In genomic region chr22:41966607-41967240, GRCh38 we compare ENCODE assay signal across 7 cellular contexts. TPM values are rescaled to one million over a fixed set of nuclear protein-coding genes. Genes with fewer than 3 reads are reported as not detected.
DNase-seq lines count a peak whose midpoint lies in the region; ATAC-seq, FAIRE-seq and TF ChIP-seq lines count a peak whose summit lies in the region.

No MANE protein-coding gene starts in this region.

- H3K9ac ChIP-seq in K562 (ENCODE audit: insufficient read depth in 1 of 2, low read depth in 2 of 2, low read length in 2 of 2): no peak overlapping the region

- TF ChIP-seq CTCF in HFF-Myc (IDR thresholded peaks at IDR 0.05; ENCODE audit: low read depth, low read length, missing control alignments) (peak; percentile 41), RWPE1 (conservative IDR thresholded peaks at IDR 0.05; ENCODE audit: low read depth) (peak; percentile 33), K562 (IDR thresholded peaks at IDR 0.05 in 2 of 3, conservative IDR thresholded peaks at IDR 0.05 in 1 of 3; ENCODE audit: insufficient read depth in 2 of 3, low read depth in 1 of 3, low read length in 3 of 3) (peak; percentile 35 to 44 (median 39); a peak in 5 of 6 replicates), stomach (IDR thresholded peaks at IDR 0.05) (peak in 3 of 7 experiments; percentile 6 to 33 (median 17))

- TF ChIP-seq POLR2A in K562 (conservative IDR thresholded peaks at IDR 0.05) (no peak), stomach (IDR thresholded peaks at IDR 0.05) (no peak)

- FAIRE-seq in K562 (lab: Jason Lieb, UNC) (peak; percentile 55), islet of Langerhans (lab: Jason Lieb, UNC) (peak; percentile 49)

- ATAC-seq in K562: peak; percentile 68
- ATAC-seq in HG03469 (IDR thresholded peaks at IDR 0.05; ENCODE audit: unreplicated experiment): no peak

- 27% methylated on average over 4 of the region's 8 CpGs for WGBS in K562 (ENCODE audit: insufficient coverage, low coverage, missing lambda C conversion rate)
- WGBS in stomach, 5 donors: 31 to 37% (median 35%) methylated on average over 8 of the region's 8 CpGs

- H2AFZ ChIP-seq in K562 (ENCODE audit: low read depth, low read length): no peak overlapping the region

- in situ Hi-C loops in K562 (cut with MboI): loop anchor here (25.0 kb wide), 1 partner anchor 471 kb away; the partner anchor contains the start of gene NFAM1

- intact Hi-C loops in K562 (cut with micrococcal nuclease) (loop anchor here (10.0 kb wide), 2 partner anchors 108 to 148 kb away; partner anchors contain the start of genes NAGA, PHETA2 and SMDT1), stomach (cut with DNase I; ENCODE audit: low total_unique reads) (no loop called here)

- no peaks in the 10 kb centered on the region for H4K20me1 ChIP-seq in K562 (replicated peaks; ENCODE audit: control insufficient read depth, insufficient read depth, low read length)

- H3K27ac ChIP-seq in RWPE1: no peak overlapping the region
- no peak overlapping the region for H3K27ac ChIP-seq in K562 (ENCODE audit: extremely low read depth, low read depth, low read length)
- no peak overlapping the region for H3K27ac ChIP-seq in stomach

- peaks cover 4 to 11% of the 10 kb centered on the region in 2 experiments; a peak in 4 of 5 replicates for H3K4me1 ChIP-seq in K562 (replicated peaks in 1 of 2; ENCODE audit: control insufficient read depth in 2 of 2, insufficient read depth in 2 of 2, low read length in 2 of 2)
- H3K4me1 ChIP-seq in stomach: peaks cover 0 to 16% (median 10%) of the 10 kb centered on the region in 4 donors

- H3K9me3 ChIP-seq in K562 (replicated peaks; ENCODE audit: control insufficient read depth, insufficient read depth, low read depth, low read length) (no peaks in the 10 kb centered on the region), stomach (no peaks in the 10 kb centered on the region)

- DNase-seq in DMS53 (lab: John Stamatoyannopoulos, UW) (peak; percentile 95), HFF-Myc (ENCODE audit: extremely low read depth, low read depth) (peak; percentile 65), RWPE1 (ENCODE audit: low spot score) (peak; percentile 30), K562 (ENCODE audit: extremely low read depth in 1 of 4, low spot score in 3 of 4) (peak; percentile 21 to 51 (median 31)), stomach (peak; percentile 38)

- no peaks in the 10 kb centered on the region for H3K36me3 ChIP-seq in K562 (ENCODE audit: control insufficient read depth, insufficient read depth, low read length)
- H3K36me3 ChIP-seq in stomach: no peaks in the 10 kb centered on the region

- TF ChIP-seq EP300 in K562 (IDR thresholded peaks at IDR 0.05; ENCODE audit: low read length): no peak
- TF ChIP-seq EP300 in stomach (IDR thresholded peaks at IDR 0.05): no peak

- no peaks in the 10 kb centered on the region for H3K9me1 ChIP-seq in K562 (ENCODE audit: control insufficient read depth, insufficient read depth, low read length)

- CTCF ChIA-PET in RWPE1 (lab: Yijun Ruan, JAX) (interaction anchor here (0.6 to 1.3 kb wide), 2 partner anchors 124 to 470 kb away, joined by 4 to 6 read pairs; no protein-coding TSS in a partner anchor), K562 (lab: Yijun Ruan, JAX; ENCODE audit: low intra/inter-chr PET ratio) (no interaction called here)

- POLR2A ChIA-PET in RWPE1 (lab: Yijun Ruan, JAX; ENCODE audit: low non-redundant PET): no interaction called here
- POLR2A ChIA-PET in K562 (lab: Yijun Ruan, JAX): interaction anchor here (0.5 to 0.6 kb wide), 2 partner anchors 439 to 631 kb away, joined by 3 read pairs; no protein-coding TSS in a partner anchor

- peaks cover 0 to 11% of the 10 kb centered on the region in 2 experiments; a peak in 1 of 5 replicates for H3K27me3 ChIP-seq in K562 (ENCODE audit: control insufficient read depth in 2 of 2, insufficient read depth in 2 of 2, low read length in 2 of 2)
- peaks cover 0 to 25% (median 0%) of the 10 kb centered on the region in 3 donors for H3K27me3 ChIP-seq in stomach

- BruUV-seq in K562 (replicated peaks; lab: Mats Ljungman, UMichigan): no TSS peak

- H3K4me2 ChIP-seq in K562 (ENCODE audit: insufficient read depth, low read length): no peak overlapping the region

- peak in 1 of 2 experiments; percentile 49; a peak in 2 of 4 replicates for TF ChIP-seq RAD21 in K562 (CRISPR knock-in tag; conservative IDR thresholded peaks at IDR 0.05 in 1 of 2, IDR thresholded peaks at IDR 0.05 in 1 of 2)

- H3K4me3 ChIP-seq in HFF-Myc (replicated peaks; ENCODE audit: low read depth, low read length) (no peak overlapping the region), K562 (no peak overlapping the region), stomach (no peak overlapping the region)

- no peaks in the 10 kb centered on the region for H3K79me2 ChIP-seq in K562 (ENCODE audit: control insufficient read depth, insufficient read depth, low read length)

RNA-seq across cellular contexts. Expression of gene SEPTIN3, which starts 2.5 kb away (rescaled TPM):
- not detected in 2 replicates for total RNA-seq in K562 (2011; cell fraction: chromatin; rRNA removed; ENCODE audit: low replicate concordance)
- total RNA-seq in K562 (2011; cell fraction: nucleolus; rRNA removed): not detected in 2 replicates
- not detected in 2 replicates for total RNA-seq in K562 (2011; cell fraction: nucleoplasm; rRNA removed)
- total RNA-seq in K562 (2014; rRNA removed): not detected in 2 replicates
- total RNA-seq in K562 (2014; rRNA removed; fragmentation: Illumina TruSeq; extraction: Trizol): not detected in 2 replicates
- not detected in 2 replicates for total RNA-seq in K562 (2015; rRNA removed; fragmentation: Illumina TruSeq; extraction: Trizol)
- not detected in 2 replicates for total RNA-seq in K562 (2021)
- 0.06 and 0.08 TPM in 2 replicates for polyA plus RNA-seq in K562 (2011; rRNA removed)
- polyA plus RNA-seq in K562 (2011; cell fraction: cytosol; rRNA removed): 0.01 TPM in 1 of 2 replicates, not detected in the other
- 0.03 and 0.10 TPM in 2 replicates for polyA plus RNA-seq in K562 (2011; cell fraction: nucleus; rRNA removed)
- 0.01 and 0.04 TPM in 2 replicates for polyA plus RNA-seq in K562 (2012)
- polyA plus RNA-seq in K562 (2014; fragmentation: Illumina TruSeq; extraction: Trizol): not detected in 2 replicates
- not detected for polyA plus RNA-seq in K562 (2014; fragmentation: Nextera tagmentation; extraction: Ambion mirVana)
- polyA plus RNA-seq in K562 (2014; rRNA removed): not detected in 2 replicates
- polyA minus RNA-seq in K562 (2011; rRNA and poly(A)+ RNA removed): 0.06 TPM in 1 of 2 replicates, not detected in the other
- polyA minus RNA-seq in K562 (2011; cell fraction: cytosol; rRNA and poly(A)+ RNA removed): not detected in 2 replicates
- polyA minus RNA-seq in K562 (2011; cell fraction: nucleus; rRNA and poly(A)+ RNA removed): not detected in 2 replicates
- total RNA-seq in stomach: 1 to 10 TPM in 1 of 5 donors, under 1 TPM in 1, not detected in 3; 0.72 to 1.1 TPM
- polyA plus RNA-seq in stomach: 1 to 10 TPM in 1 of 3 donors, under 1 TPM in 2; 0.61 to 1.4 (median 0.63) TPM

RNA-seq across cellular contexts. Expression of gene CENPM, which starts 19.8 kb away (rescaled TPM):
- total RNA-seq in K562 (2011; cell fraction: chromatin; rRNA removed; ENCODE audit: low replicate concordance): 59.7 and 128 TPM in 2 replicates
- total RNA-seq in K562 (2011; cell fraction: nucleolus; rRNA removed): 89.4 and 117 TPM in 2 replicates
- total RNA-seq in K562 (2011; cell fraction: nucleoplasm; rRNA removed): 68.9 and 92.5 TPM in 2 replicates
- 67.7 and 77.1 TPM in 2 replicates for total RNA-seq in K562 (2014; rRNA removed)
- total RNA-seq in K562 (2014; rRNA removed; fragmentation: Illumina TruSeq; extraction: Trizol): 9.9 and 11.3 TPM in 2 replicates
- 32.3 and 33.8 TPM in 2 replicates for total RNA-seq in K562 (2015; rRNA removed; fragmentation: Illumina TruSeq; extraction: Trizol)
- 36.2 and 37.4 TPM in 2 replicates for total RNA-seq in K562 (2021)
- polyA plus RNA-seq in K562 (2011; rRNA removed): 18.8 and 25.3 TPM in 2 replicates
- 25.2 and 56.0 TPM in 2 replicates for polyA plus RNA-seq in K562 (2011; cell fraction: cytosol; rRNA removed)
- polyA plus RNA-seq in K562 (2011; cell fraction: nucleus; rRNA removed): 59.7 and 86.8 TPM in 2 replicates
- polyA plus RNA-seq in K562 (2012): 43.0 and 48.0 TPM in 2 replicates
- 23.6 and 41.3 TPM in 2 replicates for polyA plus RNA-seq in K562 (2014; fragmentation: Illumina TruSeq; extraction: Trizol)
- polyA plus RNA-seq in K562 (2014; fragmentation: Nextera tagmentation; extraction: Ambion mirVana): 10 to 100 TPM; 19.3 to 36.7 TPM
- polyA plus RNA-seq in K562 (2014; rRNA removed): 49.6 and 53.0 TPM in 2 replicates
- 16.4 and 23.1 TPM in 2 replicates for polyA minus RNA-seq in K562 (2011; rRNA and poly(A)+ RNA removed)
- polyA minus RNA-seq in K562 (2011; cell fraction: cytosol; rRNA and poly(A)+ RNA removed): 13.0 and 23.0 TPM in 2 replicates
- 37.2 and 46.0 TPM in 2 replicates for polyA minus RNA-seq in K562 (2011; cell fraction: nucleus; rRNA and poly(A)+ RNA removed)
- 10 to 100 TPM in 2 of 5 donors, 1 to 10 TPM in 2, not detected in 1; 6.1 to 64.3 (median 11.1) TPM for total RNA-seq in stomach
- polyA plus RNA-seq in stomach: 10 to 100 TPM; 15.1 to 22.5 (median 15.8) TPM

RNA-seq across cellular contexts. Expression of gene WBP2NL, which starts 31.9 kb away (rescaled TPM):
- not detected in 2 replicates for total RNA-seq in K562 (2011; cell fraction: chromatin; rRNA removed; ENCODE audit: low replicate concordance)
- not detected in 2 replicates for total RNA-seq in K562 (2011; cell fraction: nucleolus; rRNA removed)
- not detected in 2 replicates for total RNA-seq in K562 (2011; cell fraction: nucleoplasm; rRNA removed)
- total RNA-seq in K562 (2014; rRNA removed): not detected in 2 replicates
- total RNA-seq in K562 (2014; rRNA removed; fragmentation: Illumina TruSeq; extraction: Trizol): not detected in 2 replicates
- total RNA-seq in K562 (2015; rRNA removed; fragmentation: Illumina TruSeq; extraction: Trizol): not detected in 2 replicates
- total RNA-seq in K562 (2021): not detected in 2 replicates
- polyA plus RNA-seq in K562 (2011; rRNA removed): not detected in 2 replicates
- not detected in 2 replicates for polyA plus RNA-seq in K562 (2011; cell fraction: cytosol; rRNA removed)
- not detected in 2 replicates for polyA plus RNA-seq in K562 (2011; cell fraction: nucleus; rRNA removed)
- not detected in 2 replicates for polyA plus RNA-seq in K562 (2012)
- not detected in 2 replicates for polyA plus RNA-seq in K562 (2014; fragmentation: Illumina TruSeq; extraction: Trizol)
- not detected for polyA plus RNA-seq in K562 (2014; fragmentation: Nextera tagmentation; extraction: Ambion mirVana)
- polyA plus RNA-seq in K562 (2014; rRNA removed): not detected in 2 replicates
- polyA minus RNA-seq in K562 (2011; rRNA and poly(A)+ RNA removed): not detected in 2 replicates
- not detected in 2 replicates for polyA minus RNA-seq in K562 (2011; cell fraction: cytosol; rRNA and poly(A)+ RNA removed)
- not detected in 2 replicates for polyA minus RNA-seq in K562 (2011; cell fraction: nucleus; rRNA and poly(A)+ RNA removed)
- 1 to 10 TPM in 2 of 5 donors, not detected in 3; 3.9 to 4.8 TPM for total RNA-seq in stomach
- 1 to 10 TPM; 1.2 TPM for polyA plus RNA-seq in stomach

RNA-seq across cellular contexts. Expression of gene TNFRSF13C, which starts 40.1 kb away (rescaled TPM):
- 5.1 and 11.0 TPM in 2 replicates for total RNA-seq in K562 (2011; cell fraction: chromatin; rRNA removed; ENCODE audit: low replicate concordance)
- 5.2 and 5.8 TPM in 2 replicates for total RNA-seq in K562 (2011; cell fraction: nucleolus; rRNA removed)
- 6.7 and 7.9 TPM in 2 replicates for total RNA-seq in K562 (2011; cell fraction: nucleoplasm; rRNA removed)
- total RNA-seq in K562 (2014; rRNA removed): 0.50 and 0.69 TPM in 2 replicates
- 0.44 and 0.48 TPM in 2 replicates for total RNA-seq in K562 (2014; rRNA removed; fragmentation: Illumina TruSeq; extraction: Trizol)
- total RNA-seq in K562 (2015; rRNA removed; fragmentation: Illumina TruSeq; extraction: Trizol): 0.30 and 0.47 TPM in 2 replicates
- total RNA-seq in K562 (2021): 1.5 and 1.9 TPM in 2 replicates
- 0.53 and 1.3 TPM in 2 replicates for polyA plus RNA-seq in K562 (2011; rRNA removed)
- polyA plus RNA-seq in K562 (2011; cell fraction: cytosol; rRNA removed): 0.79 and 0.86 TPM in 2 replicates
- 4.2 and 4.7 TPM in 2 replicates for polyA plus RNA-seq in K562 (2011; cell fraction: nucleus; rRNA removed)
- polyA plus RNA-seq in K562 (2012): 0.68 and 1.4 TPM in 2 replicates
- polyA plus RNA-seq in K562 (2014; fragmentation: Illumina TruSeq; extraction: Trizol): 0.59 and 0.66 TPM in 2 replicates
- polyA plus RNA-seq in K562 (2014; fragmentation: Nextera tagmentation; extraction: Ambion mirVana): under 1 TPM; 0.08 to 0.13 TPM
- polyA plus RNA-seq in K562 (2014; rRNA removed): 1.1 and 1.3 TPM in 2 replicates
- 0.53 and 0.60 TPM in 2 replicates for polyA minus RNA-seq in K562 (2011; rRNA and poly(A)+ RNA removed)
- 0.57 and 0.91 TPM in 2 replicates for polyA minus RNA-seq in K562 (2011; cell fraction: cytosol; rRNA and poly(A)+ RNA removed)
- polyA minus RNA-seq in K562 (2011; cell fraction: nucleus; rRNA and poly(A)+ RNA removed): 0.40 and 1.00 TPM in 2 replicates
- under 1 TPM in 2 of 5 donors, not detected in 3; 0.55 to 0.87 TPM for total RNA-seq in stomach
- 1 to 10 TPM in 1 of 3 donors, under 1 TPM in 1, not detected in 1; 0.31 to 1.1 TPM for polyA plus RNA-seq in stomach

Comparison
In these comparisons a context has a peak if more than half of its experiments do, and no peak if none do; other contexts are left out.
1. DNase-seq: peak in every context shown above with its lines; median percentile 95 in DMS53; 65 in HFF-Myc; 38 in stomach; 31 in K562; 30 in RWPE1.